In genomic region chr5:152990771-152991170, GRCh38 we compare ENCODE assay signal across 21 cellular contexts.
"Had no signal": no experiment of that assay in that cellular context is flagged by ENCODE, and none has a peak within 500 bp of the region (broad histone marks: within the 10 kb centered on the region; RNA-seq: fewer than 3 reads in every experiment).

No MANE protein-coding gene starts in this region.

- ATAC-seq: gastroesophageal sphincter; left lung; lower lobe of right lung; right lobe of liver; stimulated activated memory B cell treated with anti-CD40 and anti-IgM and Interleukin-4, amounts not matched to agents 10 μg/mL and 1 μg/mL and 100 μg/mL, for 72 hours; upper lobe of right lung had no signal

- H3K4me1 ChIP-seq: colonic mucosa, gastroesophageal sphincter, left lung, lower lobe of right lung, parathyroid adenoma, prostate gland, right lobe of liver, testis, tibial nerve, upper lobe of right lung, vagina had no signal

- H3K4me3 ChIP-seq: colonic mucosa, gastroesophageal sphincter, left lung, lower lobe of right lung, prostate gland, right lobe of liver, testis, tibial nerve, upper lobe of right lung, vagina had no signal

- H3K27me3 ChIP-seq: colonic mucosa, gastroesophageal sphincter, left lung, right lobe of liver, testis, tibial nerve, upper lobe of right lung, vagina had no signal

- H3K9ac ChIP-seq: parathyroid adenoma had no signal

- H3K9me3 ChIP-seq: colonic mucosa, gastroesophageal sphincter, left lung, lower lobe of right lung, prostate gland, right lobe of liver, testis, tibial nerve, upper lobe of right lung, vagina had no signal

- H3K36me3 ChIP-seq: colonic mucosa, gastroesophageal sphincter, left lung, lower lobe of right lung, prostate gland, right lobe of liver, tibial nerve, upper lobe of right lung, vagina had no signal

- H3K27ac ChIP-seq: colonic mucosa, gastroesophageal sphincter, left lung, lower lobe of right lung, parathyroid adenoma, prostate gland, right lobe of liver, testis, tibial nerve, upper lobe of right lung, vagina had no signal

- H2AFZ ChIP-seq: parathyroid adenoma had no signal

- DNase-seq: colonic mucosa; dermis blood vessel endothelial cell; erythroblast; glutamatergic neuron; left lung; lower lobe of right lung; mesenchymal stem cell; naive B cell; occipital lobe; retina; right lobe of liver; stimulated activated CD4-positive, alpha-beta T cell treated with anti-CD3 and anti-CD28 coated beads, Interleukin-4, amount 100 ng/mL, for 1 hour; testis; upper lobe of right lung had no signal

- H3K79me2 ChIP-seq: parathyroid adenoma had no signal

- FAIRE-seq: keratinocyte had no signal
